In genomic region chr4:103098746-103099421, GRCh38 we compare ENCODE assay signal across 8 cellular contexts. TPM values are rescaled to one million over a fixed set of nuclear protein-coding genes. Genes with fewer than 3 reads are reported as not detected.
DNase-seq lines count a peak whose midpoint lies in the region; ATAC-seq, FAIRE-seq and TF ChIP-seq lines count a peak whose summit lies in the region.

No MANE protein-coding gene starts in this region.

- H3K27ac Mint-ChIP-seq in endodermal cell, result peak overlapping the region; percentile 88

- H3K27me3 ChIP-seq in endodermal cell (ENCODE audit: control insufficient read depth, insufficient read depth, low read length, poor library complexity, severe bottlenecking), result no peaks in the 10 kb centered on the region
- no peaks in the 10 kb centered on the region for H3K27me3 ChIP-seq in muscle layer of duodenum (ENCODE audit: low read depth, low read length)

- H3K9ac ChIP-seq in endodermal cell (ENCODE audit: extremely low read depth, low read length, poor library complexity, severe bottlenecking), result peak overlapping the region; percentile 77

- no peaks in the 10 kb centered on the region for H3K9me3 ChIP-seq in A549
- H3K9me3 ChIP-seq in endodermal cell (ENCODE audit: control insufficient read depth, low read length), result no peaks in the 10 kb centered on the region
- H3K9me3 ChIP-seq in muscle layer of duodenum (ENCODE audit: control insufficient read depth in 1 of 2, low read length in 2 of 2), result no peaks in the 10 kb centered on the region

- H3K4me1 Mint-ChIP-seq in endodermal cell, result peaks cover 19% of the 10 kb centered on the region

- POLR2A ChIA-PET in A549 (lab: Yijun Ruan, JAX), result interaction anchor here (1.2 kb wide), 1 partner anchor 668 kb away, joined by 3 read pairs; no protein-coding TSS in a partner anchor

- H3K4me2 ChIP-seq in A549, result peak overlapping the region; percentile 78

- H3K36me3 Mint-ChIP-seq in endodermal cell (ENCODE audit: low read depth), result peaks cover 3% of the 10 kb centered on the region

- TF ChIP-seq CTCF in A549 (IDR thresholded peaks at IDR 0.05) (no peak), endodermal cell (conservative IDR thresholded peaks at IDR 0.05) (no peak)

- no peak for TF ChIP-seq EP300 in A549 (IDR thresholded peaks at IDR 0.05)

- 25% methylated on average over 4 of the region's 4 CpGs for WGBS in A549 (ENCODE audit: missing lambda C conversion rate)
- WGBS in endodermal cell (ENCODE audit: insufficient coverage in 1 of 2, insufficient read length in 1 of 2), 2 experiments, result 63 to 69% methylated on average over 3 to 4 of the region's 4 CpGs

- CTCF ChIA-PET in A549 (lab: Yijun Ruan, JAX), result interaction anchor here (0.6 to 4.3 kb wide), 10 partner anchors 8 to 1646 kb away, joined by 3 to 27 read pairs (median 4); no protein-coding TSS in a partner anchor

- H3K4me1 ChIP-seq in A549, result no peaks in the 10 kb centered on the region
- H3K4me1 ChIP-seq in endodermal cell (ENCODE audit: control insufficient read depth, insufficient read depth, low read length), result peaks cover 4% of the 10 kb centered on the region
- H3K4me1 ChIP-seq in muscle layer of duodenum (ENCODE audit: control insufficient read depth in 1 of 2, insufficient read depth in 2 of 2, low read length in 2 of 2), result peaks cover 9 to 10% of the 10 kb centered on the region in 2 donors

- H3K27ac ChIP-seq in A549 (peak overlapping the region; percentile 58 to 81; a peak in 5 of 6 replicates), endodermal cell (ENCODE audit: low read depth, low read length) (no peak overlapping the region), muscle layer of duodenum (ENCODE audit: low read length) (peak overlapping the region; percentile 86)

- H3K4me3 ChIP-seq in A549, result peak overlapping the region; percentile 42
- H3K4me3 ChIP-seq in endodermal cell (ENCODE audit: low read length), result peak overlapping the region; percentile 92
- peak overlapping the region; percentile 62 to 69 for H3K4me3 ChIP-seq in muscle layer of duodenum (ENCODE audit: low read depth in 1 of 2, low read length in 2 of 2)

- no peaks in the 10 kb centered on the region for H3K9me3 Mint-ChIP-seq in endodermal cell

- peak overlapping the region; percentile 67 for H3K4me3 Mint-ChIP-seq in endodermal cell

- TF ChIP-seq POLR2A in A549 (IDR thresholded peaks at IDR 0.05; ENCODE audit: low read length), result no peak

- no peaks in the 10 kb centered on the region for H3K27me3 Mint-ChIP-seq in endodermal cell (ENCODE audit: insufficient read depth)

- H3K36me3 ChIP-seq in endodermal cell (ENCODE audit: control insufficient read depth, insufficient read depth, low read length) (peaks cover 2% of the 10 kb centered on the region), muscle layer of duodenum (ENCODE audit: control insufficient read depth in 1 of 2, insufficient read depth in 2 of 2, low read length in 2 of 2) (peaks cover 0 to 5% of the 10 kb centered on the region in 2 donors)

- ATAC-seq in A549 (no peak), GM18511 (IDR thresholded peaks at IDR 0.05; ENCODE audit: unreplicated experiment) (no peak)

- FAIRE-seq in A549 (lab: Jason Lieb, UNC), result no peak

- DNase-seq in A549 (ENCODE audit: low read depth in 1 of 2, low spot score in 1 of 2), result no peak
- DNase-seq in NAMALWA (ENCODE audit: low spot score), result peak; percentile 7
- DNase-seq in endodermal cell, result no peak
- DNase-seq in OCI-M1 (lab: John Stamatoyannopoulos, UW), result no peak
- no peak for DNase-seq in C1 segment of cervical spinal cord (lab: John Stamatoyannopoulos, UW)
- DNase-seq in NCI-H774 (lab: John Stamatoyannopoulos, UW), result no peak

- no peak for TF ChIP-seq RAD21 in A549 (conservative IDR thresholded peaks at IDR 0.05 in 1 of 2, IDR thresholded peaks at IDR 0.05 in 1 of 2)

TF ChIP-seq in A549, 52 proteins besides CTCF, POLR2A, EP300 and RAD21:
- TF ChIP-seq REST (IDR thresholded peaks at IDR 0.05) (no peak), E2F6 (IDR thresholded peaks at IDR 0.05; ENCODE audit: borderline replicate concordance, low read depth) (no peak), RFX5 (IDR thresholded peaks at IDR 0.05) (no peak), RCOR1 (IDR thresholded peaks at IDR 0.05; ENCODE audit: low read depth, low read length) (no peak), HOXA7 (CRISPR knock-in tag; IDR thresholded peaks at IDR 0.05) (no peak)

RNA-seq across cellular contexts. Expression of gene BDH2, which starts 0.8 kb away (rescaled TPM):
- polyA plus RNA-seq in A549 (2011; rRNA removed) (28.2 and 30.4 TPM in 2 replicates), A549 (2017; fragmentation: RNase III; extraction: RNeasy Plus Mini Kit Qiagen cat#74134 plus additional on column Dnase treatment) (14.0 to 17.0 TPM (median 15.7 TPM) in 3 replicates)
- 6.5 and 6.8 TPM in 2 replicates for polyA plus RNA-seq in A549 (2012; cell fraction: cytosol; rRNA removed)
- 3.9 and 6.0 TPM in 2 replicates for polyA plus RNA-seq in A549 (2012; cell fraction: nucleus; rRNA removed)
- 6.8 and 7.4 TPM in 2 replicates for polyA minus RNA-seq in A549 (2011; rRNA and poly(A)+ RNA removed)
- total RNA-seq in endodermal cell, result 10 to 100 TPM; 36.1 to 46.4 TPM
- polyA plus RNA-seq in endodermal cell (2013, experiment 1 of 2), result 83.8 TPM
- 76.9 TPM for polyA plus RNA-seq in endodermal cell (2013, experiment 2 of 2)

RNA-seq across cellular contexts. Expression of gene SLC9B2, which starts 22.3 kb away (rescaled TPM):
- 7.9 and 9.2 TPM in 2 replicates for polyA plus RNA-seq in A549 (2011; rRNA removed)
- polyA plus RNA-seq in A549 (2012; cell fraction: cytosol; rRNA removed), result 2.9 and 3.8 TPM in 2 replicates
- polyA plus RNA-seq in A549 (2012; cell fraction: nucleus; rRNA removed), result 2.1 and 3.0 TPM in 2 replicates
- polyA plus RNA-seq in A549 (2017; fragmentation: RNase III; extraction: RNeasy Plus Mini Kit Qiagen cat#74134 plus additional on column Dnase treatment), result 6.6 to 7.3 TPM (median 6.6 TPM) in 3 replicates
- 6.0 and 6.7 TPM in 2 replicates for polyA minus RNA-seq in A549 (2011; rRNA and poly(A)+ RNA removed)
- total RNA-seq in endodermal cell, result 10 to 100 TPM in 1 of 2 donors, 1 to 10 TPM in 1; 8.2 to 11.3 TPM
- polyA plus RNA-seq in endodermal cell (2013, experiment 1 of 2), result 8.4 TPM
- 8.9 TPM for polyA plus RNA-seq in endodermal cell (2013, experiment 2 of 2)

Comparison
In these comparisons a context has a peak if more than half of its experiments do, and no peak if none do; other contexts are left out.
1. H3K4me3 ChIP-seq: peak in every context shown above with its lines; median percentile 92 in endodermal cell; 66 in muscle layer of duodenum; 42 in A549.